17 cellular contexts compared by ENCODE assay signal in genomic region chr6:1942834-1943233, GRCh38.
A peak's percentile ranks its signal among the peaks of the same experiment; 100 is the strongest.
DNase-seq lines count a peak whose midpoint lies in the region; ATAC-seq and TF ChIP-seq lines count a peak whose summit lies in the region.
"Had no signal": no experiment of that assay in that cellular context is flagged by ENCODE, and none has a peak within 500 bp of the region (broad histone marks: within the 10 kb centered on the region; RNA-seq: fewer than 3 reads in every experiment).

No MANE protein-coding gene starts in this region.

- peak; percentile 53 to 80 for DNase-seq in NCI-H526 (lab: John Stamatoyannopoulos, UW)
- peak; percentile 10 for DNase-seq in germinal center (ENCODE audit: low spot score)
- DNase-seq in amygdala (lab: John Stamatoyannopoulos, UW), result no peak
- DNase-seq in cardiac septum (ENCODE audit: low spot score), result no peak
- DNase-seq: 8988T; CD4-positive, alpha-beta memory T cell; DMS153; DMS79; GF-D8; GOT3; H9; IMR-90 had no signal

- no peak for TF ChIP-seq CTCF in DOHH2 (IDR thresholded peaks at IDR 0.05; ENCODE audit: low read depth, low read length, poor library complexity, severe bottlenecking)
- no peak for TF ChIP-seq CTCF in SU-DHL-6 (IDR thresholded peaks at IDR 0.05; ENCODE audit: insufficient read depth, low read length, poor library complexity, severe bottlenecking)

- H3K36me3 ChIP-seq in DOHH2 (ENCODE audit: control insufficient read depth, low read length), result no peaks in the 10 kb centered on the region
- H3K36me3 ChIP-seq in SU-DHL-6 (ENCODE audit: low read length), result no peaks in the 10 kb centered on the region
- H3K36me3 ChIP-seq: BLaER1 had no signal

- intact Hi-C loops in cardiac septum (cut with DNase I), result no loop called here

- H3K9me2 ChIP-seq in DOHH2 (replicated peaks; ENCODE audit: control insufficient read depth, low read length) (no peaks in the 10 kb centered on the region), SU-DHL-6 (replicated peaks; ENCODE audit: insufficient read depth, low read length) (no peaks in the 10 kb centered on the region)

- H3K4me2 ChIP-seq in DOHH2 (ENCODE audit: low read length) (peak overlapping the region; percentile 47), SU-DHL-6 (ENCODE audit: low read depth, low read length, poor library complexity, severe bottlenecking) (peak overlapping the region; percentile 13)
- H3K4me2 ChIP-seq: BLaER1 had no signal

- H3K27me3 ChIP-seq in DOHH2 (ENCODE audit: control insufficient read depth, low read length) (no peaks in the 10 kb centered on the region), SU-DHL-6 (ENCODE audit: low read length) (no peaks in the 10 kb centered on the region)
- H3K27me3 ChIP-seq: BLaER1 had no signal

- H3F3A ChIP-seq in DOHH2 (ENCODE audit: control insufficient read depth, insufficient read depth) (no peaks in the 10 kb centered on the region), SU-DHL-6 (ENCODE audit: insufficient read depth) (no peaks in the 10 kb centered on the region)

- H3K4me1 ChIP-seq in DOHH2 (ENCODE audit: control insufficient read depth, low read length), result peaks cover 34% of the 10 kb centered on the region

- H3K9me3 ChIP-seq in DOHH2 (ENCODE audit: control insufficient read depth, insufficient read depth, low read length) (no peaks in the 10 kb centered on the region), SU-DHL-6 (ENCODE audit: insufficient read depth, low read length) (no peaks in the 10 kb centered on the region)
- H3K9me3 ChIP-seq: BLaER1 had no signal

- H3K27ac ChIP-seq in DOHH2 (ENCODE audit: low read depth, low read length), result no peak overlapping the region
- H3K27ac ChIP-seq in SU-DHL-6 (ENCODE audit: low read depth, low read length), result no peak overlapping the region; the same call in 1 of the 2 replicates
- H3K27ac ChIP-seq: BLaER1 had no signal

- H4K20me1 ChIP-seq in DOHH2 (ENCODE audit: control insufficient read depth, insufficient read depth, low read depth, low read length) (no peaks in the 10 kb centered on the region), SU-DHL-6 (ENCODE audit: low read depth, low read length) (no peaks in the 10 kb centered on the region)
- H4K20me1 ChIP-seq: BLaER1 had no signal

- no peak for ATAC-seq in HG03039 (IDR thresholded peaks at IDR 0.05; ENCODE audit: unreplicated experiment)
- ATAC-seq: K562 had no signal

- peak overlapping the region; percentile 4 for H2AFZ ChIP-seq in SU-DHL-6 (ENCODE audit: low read depth, low read length, severe bottlenecking)

- no peaks in the 10 kb centered on the region for H3K79me2 ChIP-seq in DOHH2 (ENCODE audit: control insufficient read depth, low read length)
- no peaks in the 10 kb centered on the region for H3K79me2 ChIP-seq in SU-DHL-6 (ENCODE audit: insufficient read depth, low read length)

- H3K9ac ChIP-seq in SU-DHL-6 (ENCODE audit: low read length), result peak overlapping the region; percentile 1; the same call in 1 of the 2 replicates
- H3K9ac ChIP-seq: BLaER1 had no signal

- peak overlapping the region; percentile 33; the same call in 1 of the 2 replicates for H3K4me3 ChIP-seq in DOHH2 (ENCODE audit: low read length)
- H3K4me3 ChIP-seq in SU-DHL-6 (ENCODE audit: insufficient read depth, low read length, poor library complexity, severe bottlenecking), result no peak overlapping the region
- H3K4me3 ChIP-seq: BLaER1, K562 had no signal

Comparison
In these comparisons a context has a peak if more than half of its experiments do, and no peak if none do; other contexts are left out.
1. DNase-seq: peak in NCI-H526 (2 of 2) and germinal center (single experiment); none in amygdala (0 of 56) and cardiac septum (single experiment).